In genomic region chrX:129781134-129782014, GRCh38 we compare ENCODE assay signal across 8 cellular contexts. TPM values are rescaled to one million over a fixed set of nuclear protein-coding genes. Genes with fewer than 3 reads are reported as not detected.
DNase-seq lines count a peak whose midpoint lies in the region; ATAC-seq and TF ChIP-seq lines count a peak whose summit lies in the region.

No MANE protein-coding gene starts in this region.

- ATAC-seq in HG02623 (IDR thresholded peaks at IDR 0.05; ENCODE audit: unreplicated experiment), result peak; percentile 62

- H3K4me3 ChIP-seq in mucosa of rectum (ENCODE audit: low read length in 2 of 2) (peak overlapping the region; percentile 6 to 71), thymus (ENCODE audit: low read length) (peak overlapping the region; percentile 67)

- H3K4me1 ChIP-seq in mucosa of rectum (ENCODE audit: control insufficient read depth in 2 of 2, insufficient read depth in 2 of 2, low read length in 2 of 2) (peaks cover 0 to 5% of the 10 kb centered on the region in 2 donors), thymus (ENCODE audit: control insufficient read depth, insufficient read depth, low read length) (peaks cover 19% of the 10 kb centered on the region)

- 8% methylated on average over 13 of the region's 13 CpGs for WGBS in thymus

- no peaks in the 10 kb centered on the region for H3K27me3 ChIP-seq in mucosa of rectum (ENCODE audit: control insufficient read depth in 2 of 2, insufficient read depth in 2 of 2, low read length in 2 of 2)
- no peaks in the 10 kb centered on the region for H3K27me3 ChIP-seq in thymus (ENCODE audit: control insufficient read depth, insufficient read depth)

- H3K36me3 ChIP-seq in mucosa of rectum (ENCODE audit: control insufficient read depth in 2 of 2, insufficient read depth in 2 of 2, low read length in 2 of 2) (no peaks in the 10 kb centered on the region), thymus (ENCODE audit: control insufficient read depth, insufficient read depth) (peaks cover 17% of the 10 kb centered on the region)

- H3K9ac ChIP-seq in mucosa of rectum (ENCODE audit: low read depth in 1 of 2, low read length in 2 of 2), result peak overlapping the region in 1 of 2 donors; percentile 60

- peak; percentile 79 for DNase-seq in GM13976 (ENCODE audit: low spot score)
- peak; percentile 82 for DNase-seq in NOMO-1 treated with DMSO at 0.1 percent for 48 hours (lab: John Stamatoyannopoulos, UW; ENCODE audit: unreplicated experiment)
- peak; percentile 70 for DNase-seq in activated T-helper 1 cell treated with Interleukin-2 at 50 U/mL for 16 hours (ENCODE audit: low read depth)
- no peak for DNase-seq in DMS79 treated with DMSO at 0.1 percent for 48 hours (lab: John Stamatoyannopoulos, UW)
- no peak for DNase-seq in DMS153 treated with DMSO at 0.1 percent for 48 hours (lab: John Stamatoyannopoulos, UW; ENCODE audit: unreplicated experiment)

- peak overlapping the region; percentile 46 to 77 for H3K27ac ChIP-seq in mucosa of rectum (ENCODE audit: low read depth in 2 of 2, low read length in 2 of 2)
- peak overlapping the region; percentile 89 for H3K27ac ChIP-seq in thymus (ENCODE audit: low read depth)

- TF ChIP-seq CTCF in GM13976 (IDR thresholded peaks at IDR 0.05; ENCODE audit: borderline replicate concordance, control extremely low read depth, extremely low read depth, insufficient read depth, missing control alignments), result no peak

- H3K9me3 ChIP-seq in mucosa of rectum (ENCODE audit: control insufficient read depth in 2 of 2, low read length in 2 of 2) (no peaks in the 10 kb centered on the region), thymus (ENCODE audit: control insufficient read depth) (no peaks in the 10 kb centered on the region)

- in situ Hi-C loops in GM13976 (cut with MboI; ENCODE audit: low sequenced_read_pairs, unreplicated experiment), result no loop called here

RNA-seq across cellular contexts. Expression of gene SASH3, which starts 1.6 kb away (rescaled TPM):
- 58.2 TPM for polyA plus RNA-seq in thymus

RNA-seq across cellular contexts. Expression of gene XPNPEP2, which starts 42.6 kb away (rescaled TPM):
- 0.62 TPM for polyA plus RNA-seq in thymus

Comparison
In these comparisons a context has a peak if more than half of its experiments do, and no peak if none do; other contexts are left out.
1. DNase-seq: peak in GM13976 (single experiment), NOMO-1 treated with DMSO at 0.1 percent for 48 hours (single experiment) and activated T-helper 1 cell treated with Interleukin-2 at 50 U/mL for 16 hours (single experiment); none in DMS79 treated with DMSO at 0.1 percent for 48 hours (single experiment) and DMS153 treated with DMSO at 0.1 percent for 48 hours (single experiment).